In the genomic region with DNA sequence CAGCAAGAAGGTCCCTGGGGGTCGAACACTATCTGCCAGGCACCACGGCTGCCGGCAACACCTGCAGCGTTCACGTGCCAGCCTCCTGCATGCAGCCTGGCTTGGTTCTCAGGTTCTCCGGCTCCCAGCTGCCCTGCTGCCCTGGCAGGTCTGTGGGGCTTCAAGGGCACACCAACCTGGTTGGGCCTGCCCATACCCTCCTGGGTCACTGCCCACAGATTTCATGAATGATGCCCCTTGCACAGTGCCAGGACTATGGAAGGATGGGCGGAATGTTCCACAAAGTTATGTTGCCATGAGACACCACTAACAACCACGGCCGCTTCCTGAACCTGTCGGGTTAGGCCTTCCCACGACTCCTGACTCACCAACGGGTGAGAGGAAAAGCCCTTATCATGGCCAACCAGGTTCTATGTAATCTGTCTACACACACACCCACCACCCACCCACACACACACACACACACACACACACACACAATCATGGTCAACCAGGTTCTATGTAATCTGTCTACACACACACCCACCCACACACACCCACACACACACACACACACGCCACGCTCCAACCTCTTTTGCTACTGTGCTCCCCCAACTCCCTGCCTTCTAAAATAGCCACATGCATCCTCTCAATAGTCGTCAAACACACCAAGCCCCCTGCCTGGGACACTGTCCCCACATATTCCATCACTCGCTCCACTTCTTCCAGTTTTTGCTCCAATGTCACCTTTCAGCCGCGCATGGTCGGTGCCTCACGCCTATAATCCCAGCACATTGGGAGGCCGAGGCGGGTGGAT, we compare ENCODE assay signal across 1 cellular context.
TF ChIP-seq lines count a peak whose summit lies in the region.

No MANE protein-coding gene starts in this region.

TF ChIP-seq in K562, 482 proteins besides CTCF, POLR2A, EP300 and RAD21 (continued from another document and continues in another):
- TF ChIP-seq CREB3L1 (IDR thresholded peaks at IDR 0.05; ENCODE audit: borderline replicate concordance, low read depth) (peak; percentile 86; the same call in 1 of the 2 replicates), FOXK2 (conservative IDR thresholded peaks at IDR 0.05 in 1 of 2, IDR thresholded peaks at IDR 0.05 in 1 of 2; ENCODE audit: low read depth in 2 of 2) (peak; percentile 96 to 98), COPS2 (conservative IDR thresholded peaks at IDR 0.05) (no peak), PBX2 (CRISPR knock-in tag; IDR thresholded peaks at IDR 0.05; ENCODE audit: low read depth) (no peak), PBX2 (tag; conservative IDR thresholded peaks at IDR 0.05; ENCODE audit: low read depth) (peak; percentile 91), STAT6 (CRISPR knock-in tag; IDR thresholded peaks at IDR 0.05) (peak; percentile 95; the same call in 1 of the 2 replicates), KHSRP (IDR thresholded peaks at IDR 0.05) (peak; percentile 98), ZNF431 (CRISPR knock-in tag; IDR thresholded peaks at IDR 0.05) (peak; percentile 38; the same call in 1 of the 2 replicates), CBX3 (IDR thresholded peaks at IDR 0.05; ENCODE audit: borderline replicate concordance in 1 of 2, low read length in 2 of 2) (peak in 1 of 2 experiments; percentile 77; a peak in 1 of 3 replicates), THRAP3 (IDR thresholded peaks at IDR 0.05; ENCODE audit: borderline replicate concordance) (peak; percentile 99), HNRNPLL (IDR thresholded peaks at IDR 0.05; ENCODE audit: low read depth, low read length, poor library complexity, severe bottlenecking) (no peak), RBM25 (IDR thresholded peaks at IDR 0.05; ENCODE audit: low read depth, low read length, severe bottlenecking) (no peak), ZNF740 (CRISPR knock-in tag; IDR thresholded peaks at IDR 0.05) (peak; percentile 90; the same call in 1 of the 2 replicates), ZNF740 (tag; IDR thresholded peaks at IDR 0.05) (peak in 1 of 2 experiments; percentile 83; a peak in 3 of 4 replicates), JUND (IDR thresholded peaks at IDR 0.05; ENCODE audit: borderline replicate concordance, low read depth, low read length) (peak; percentile 98), JUND (tag; IDR thresholded peaks at IDR 0.05; ENCODE audit: borderline replicate concordance, low read depth, low read length) (peak; percentile 97; the same call in 2 of the 3 replicates), SMAD1 (IDR thresholded peaks at IDR 0.05; ENCODE audit: low read depth, low read length, partially characterized antibody) (peak; percentile 97), ELF2 (CRISPR knock-in tag; IDR thresholded peaks at IDR 0.05) (0 out of 2 replicates have a peak, but pooled peaks have one; percentile 43), CBX8 (IDR thresholded peaks at IDR 0.05; ENCODE audit: borderline replicate concordance, extremely low read depth, low read depth, low read length, poor library complexity, severe bottlenecking) (no peak), ZFPM2 (CRISPR knock-in tag; IDR thresholded peaks at IDR 0.05) (no peak; the same call in 1 of the 2 replicates), ILF3 (IDR thresholded peaks at IDR 0.05; ENCODE audit: borderline replicate concordance) (no peak), ETV6 (IDR thresholded peaks at IDR 0.05; ENCODE audit: borderline replicate concordance in 1 of 2, low read depth in 2 of 2, low read length in 1 of 2) (peak; percentile 35 to 92; a peak in 2 of 4 replicates), ETV6 (CRISPR knock-in tag; IDR thresholded peaks at IDR 0.05; ENCODE audit: borderline replicate concordance) (peak; percentile 73; the same call in 1 of the 2 replicates), POLR2G (IDR thresholded peaks at IDR 0.05; ENCODE audit: low read depth, low read length) (peak; percentile 17; the same call in 1 of the 2 replicates), HCFC1 (IDR thresholded peaks at IDR 0.05; ENCODE audit: low read depth, low read length) (peak; percentile 34; the same call in 1 of the 2 replicates), HDAC8 (tag; IDR thresholded peaks at IDR 0.05) (peak; percentile 93), TCF7L2 (IDR thresholded peaks at IDR 0.05; ENCODE audit: low read depth, low read length) (no peak), ZNF644 (tag; IDR thresholded peaks at IDR 0.05; ENCODE audit: low read depth) (peak; percentile 93), ZEB2 (IDR thresholded peaks at IDR 0.05) (peak; percentile 97), PHF21A (IDR thresholded peaks at IDR 0.05; ENCODE audit: borderline replicate concordance, low read depth) (peak; percentile 98), TRIM28 (IDR thresholded peaks at IDR 0.05) (peak; percentile 97), ATF7 (IDR thresholded peaks at IDR 0.05) (peak; percentile 94), ZNF274 (IDR thresholded peaks at IDR 0.05; ENCODE audit: borderline replicate concordance, low read depth, low read length) (peak; percentile 89), ZNF436 (CRISPR knock-in tag; IDR thresholded peaks at IDR 0.05) (no peak), ZNF398 (CRISPR knock-in tag; IDR thresholded peaks at IDR 0.05) (no peak), HOMEZ (CRISPR knock-in tag; IDR thresholded peaks at IDR 0.05) (no peak), FOXJ2 (tag; IDR thresholded peaks at IDR 0.05) (peak; percentile 96), SMARCC2 (IDR thresholded peaks at IDR 0.05; ENCODE audit: low read depth) (peak; percentile 100), RBM39 (optimal IDR thresholded peaks at IDR 0.05; ENCODE audit: low read depth, low read length) (no peak)
- TF ChIP-seq, protein P1, sequence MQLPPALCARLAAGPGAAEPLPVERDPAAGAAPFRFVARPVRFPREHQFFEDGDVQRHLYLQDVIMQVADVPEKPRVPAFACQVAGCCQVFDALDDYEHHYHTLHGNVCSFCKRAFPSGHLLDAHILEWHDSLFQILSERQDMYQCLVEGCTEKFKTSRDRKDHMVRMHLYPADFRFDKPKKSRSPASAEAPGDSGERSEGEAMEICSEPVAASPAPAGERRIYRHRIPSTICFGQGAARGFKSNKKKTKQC (CRISPR knock-in tag; IDR thresholded peaks at IDR 0.05), result 0 out of 2 replicates have a peak, but pooled peaks have one; percentile 31
- TF ChIP-seq, protein P2, sequence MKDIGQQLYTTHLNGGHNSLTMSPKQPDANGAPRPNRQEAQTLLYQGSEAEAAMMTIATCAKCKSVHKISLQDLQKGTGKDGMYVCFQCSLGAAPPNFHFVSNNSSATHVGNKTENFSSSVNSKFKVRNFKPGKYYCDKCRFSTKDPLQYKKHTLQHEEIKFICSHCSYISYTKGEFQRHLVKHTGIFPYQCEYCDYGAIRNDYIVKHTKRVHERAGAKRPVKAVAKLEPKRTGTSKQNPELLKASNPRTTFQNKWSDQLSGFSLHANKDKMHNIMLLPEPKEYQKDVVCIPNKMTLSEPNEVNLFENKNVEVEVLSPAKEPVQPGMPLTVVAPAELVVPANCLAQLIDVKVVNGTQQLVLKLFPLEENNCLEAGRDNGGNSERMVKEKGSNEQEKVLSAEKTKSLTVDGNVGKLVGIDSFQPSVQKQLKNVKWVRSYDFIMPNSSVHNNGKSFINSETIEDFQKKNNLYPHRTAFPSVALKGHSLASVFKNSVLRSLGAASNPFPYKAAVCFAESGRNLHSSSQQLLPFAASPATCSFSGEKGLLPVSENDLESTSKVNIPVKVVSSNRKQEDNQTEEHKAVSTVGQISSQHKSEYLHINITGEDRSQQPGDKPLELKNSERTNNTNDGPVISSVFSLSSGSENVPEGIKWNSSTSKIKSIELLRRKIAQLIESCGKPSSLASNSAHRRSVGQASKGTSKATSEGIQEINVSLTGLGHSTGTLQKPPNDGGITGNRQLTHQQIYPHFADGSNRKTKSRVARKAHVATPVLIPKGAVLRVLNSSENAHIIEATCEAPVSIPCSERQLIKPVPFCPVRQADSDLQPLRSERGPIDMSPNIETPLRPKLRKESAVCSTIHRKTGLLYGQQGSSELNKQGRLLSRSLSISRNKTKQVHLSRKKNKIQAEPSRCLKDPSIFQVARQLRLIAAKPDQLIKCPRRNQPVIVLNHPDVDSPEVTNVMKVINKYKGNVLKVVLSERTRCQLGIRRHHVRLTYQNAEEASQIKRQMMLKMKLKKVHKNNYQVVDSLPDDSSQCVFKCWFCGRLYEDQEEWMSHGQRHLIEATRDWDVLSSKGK (CRISPR knock-in tag; IDR thresholded peaks at IDR 0.05), result no peak
